14 cellular contexts compared by ENCODE assay signal in the genomic region with DNA sequence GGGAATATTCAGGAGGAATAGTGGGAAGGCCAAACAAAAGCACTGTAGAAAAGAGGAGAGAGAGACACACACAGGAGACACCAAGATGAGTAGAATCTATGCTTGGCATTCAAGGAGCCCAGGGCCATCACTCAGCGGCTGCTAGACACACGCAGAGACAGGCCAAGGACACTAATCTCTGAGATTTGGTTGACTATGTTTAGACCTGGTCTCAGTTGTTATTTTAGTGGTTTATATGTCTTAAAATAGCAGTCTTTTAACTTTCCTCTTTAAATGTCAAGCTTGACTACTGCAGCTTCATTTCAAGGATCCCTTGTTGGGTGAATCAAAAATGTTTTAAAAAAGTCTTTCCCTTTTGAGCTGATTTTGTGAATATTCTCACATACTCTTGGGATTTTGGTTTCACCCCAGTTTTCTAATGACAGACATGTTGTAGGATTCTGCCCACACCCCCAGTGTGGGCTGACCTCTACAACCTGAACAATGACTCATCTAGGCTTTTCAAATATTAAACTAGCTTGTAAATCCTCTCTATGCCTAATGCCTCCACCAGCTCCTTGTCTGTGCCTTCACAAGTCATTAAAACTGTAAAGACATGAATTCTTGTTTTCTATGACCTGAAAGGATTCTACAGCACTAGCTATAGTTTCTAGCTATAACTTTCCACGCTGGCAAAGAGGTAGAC.
A peak's percentile ranks its signal among the peaks of the same experiment; 100 is the strongest.
DNase-seq lines count a peak whose midpoint lies in the region; ATAC-seq and TF ChIP-seq lines count a peak whose summit lies in the region.
"Had no signal": no experiment of that assay in that cellular context is flagged by ENCODE, and none has a peak within 500 bp of the region (broad histone marks: within the 10 kb centered on the region; RNA-seq: fewer than 3 reads in every experiment).

No MANE protein-coding gene starts in this region.

- POLR2A ChIA-PET in HEK293 (lab: Yijun Ruan, JAX) = no interaction called here

- in situ Hi-C loops in gastrocnemius medialis (cut with MboI; ENCODE audit: low sequenced_read_pairs in 4 of 4) = no loop called here

- H3K27ac ChIP-seq in HEK293 (ENCODE audit: extremely low read depth, low read depth, low read length) = peak overlapping the region; percentile 24; the same call in 1 of the 2 replicates
- H3K27ac ChIP-seq in RWPE2 (ENCODE audit: poor library complexity, severe bottlenecking) = peak overlapping the region; percentile 11
- peak overlapping the region in 10 of 12 donors; percentile 11 to 89 (median 46) for H3K27ac ChIP-seq in heart left ventricle
- peak overlapping the region; percentile 3 to 65 (median 60) for H3K27ac ChIP-seq in gastrocnemius medialis
- H3K27ac ChIP-seq: left lung had no signal

- H3K36me3 ChIP-seq in HEK293 (ENCODE audit: control insufficient read depth in 2 of 2, insufficient read depth in 1 of 2, low read length in 2 of 2) = no peaks in the 10 kb centered on the region
- no peaks in the 10 kb centered on the region for H3K36me3 ChIP-seq in RWPE2 (ENCODE audit: low read depth)
- H3K36me3 ChIP-seq in heart left ventricle = no peaks in the 10 kb centered on the region
- H3K36me3 ChIP-seq in gastrocnemius medialis = no peaks in the 10 kb centered on the region
- H3K36me3 ChIP-seq: left lung had no signal

- no peak for TF ChIP-seq CTCF in HEK293 (tag by site-specific recombination; IDR thresholded peaks at IDR 0.05)
- no peak for TF ChIP-seq CTCF in RWPE2 (IDR thresholded peaks at IDR 0.05; ENCODE audit: poor library complexity, severe bottlenecking)
- no peak for TF ChIP-seq CTCF in heart left ventricle (IDR thresholded peaks at IDR 0.05)
- no peak for TF ChIP-seq CTCF in gastrocnemius medialis (IDR thresholded peaks at IDR 0.05 in 4 of 5, conservative IDR thresholded peaks at IDR 0.05 in 1 of 5)

- peak; percentile 75 for ATAC-seq in RWPE2 (ENCODE audit: low read depth)
- peak; percentile 87 to 95 (median 90) for ATAC-seq in heart left ventricle
- peak; percentile 57 to 64 for ATAC-seq in gastrocnemius medialis
- no peak for ATAC-seq in HG02623 (IDR thresholded peaks at IDR 0.05; ENCODE audit: unreplicated experiment)
- ATAC-seq: left lung had no signal

- peaks cover 18% of the 10 kb centered on the region for H3K4me1 ChIP-seq in HEK293 (ENCODE audit: control insufficient read depth, insufficient read depth, low read length)
- H3K4me1 ChIP-seq in RWPE2 (ENCODE audit: insufficient read depth, poor library complexity, severe bottlenecking) = peaks cover 29% of the 10 kb centered on the region
- peaks cover 0 to 15% (median 1%) of the 10 kb centered on the region in 12 donors for H3K4me1 ChIP-seq in heart left ventricle
- peaks cover 7 to 13% of the 10 kb centered on the region in 2 donors for H3K4me1 ChIP-seq in gastrocnemius medialis
- H3K4me1 ChIP-seq: left lung had no signal

- H3K27me3 ChIP-seq in RWPE2 (ENCODE audit: insufficient read depth, poor library complexity, severe bottlenecking) = no peaks in the 10 kb centered on the region
- H3K27me3 ChIP-seq in heart left ventricle = no peaks in the 10 kb centered on the region
- no peaks in the 10 kb centered on the region for H3K27me3 ChIP-seq in gastrocnemius medialis
- H3K27me3 ChIP-seq: left lung had no signal

- TF ChIP-seq POLR2A in heart left ventricle (IDR thresholded peaks at IDR 0.05) (no peak), gastrocnemius medialis (IDR thresholded peaks at IDR 0.05) (no peak)

- H3K9me3 ChIP-seq in HEK293 (ENCODE audit: control insufficient read depth, insufficient read depth, low read depth, low read length) (no peaks in the 10 kb centered on the region), RWPE2 (ENCODE audit: severe bottlenecking) (no peaks in the 10 kb centered on the region), heart left ventricle (peaks cover 0 to 27% (median 2%) of the 10 kb centered on the region in 12 donors), gastrocnemius medialis (no peaks in the 10 kb centered on the region)

- no peak overlapping the region for H3K4me3 ChIP-seq in HEK293 (ENCODE audit: low read depth, low read length)
- H3K4me3 ChIP-seq in RWPE2 (ENCODE audit: severe bottlenecking) = no peak overlapping the region
- no peak overlapping the region for H3K4me3 ChIP-seq in heart left ventricle
- no peak overlapping the region for H3K4me3 ChIP-seq in gastrocnemius medialis
- H3K4me3 ChIP-seq: left lung had no signal

- DNase-seq in RWPE2 (ENCODE audit: low spot score) (no peak), heart left ventricle (peak in 1 of 5 donors; percentile 33), gastrocnemius medialis (no peak), NK-92 (lab: John Stamatoyannopoulos, UW; ENCODE audit: unreplicated experiment) (no peak), GM03348 (ENCODE audit: low spot score) (no peak), activated gamma-delta T cell treated with Interleukin-2 at 50 U/mL for 16 hours (no peak)
- DNase-seq: activated CD4-positive, alpha-beta T cell treated with anti-CD3 and anti-CD28 coated beads, Interleukin-2, amount 50 U/mL, for 1 hour; CD8-positive, alpha-beta memory T cell; GF-D8; left lung; NCI-H146; NCI-H510A had no signal

- CTCF ChIA-PET in HEK293 (lab: Yijun Ruan, JAX) = interaction anchor here (0.6 to 1.1 kb wide), 4 partner anchors 22 to 243 kb away, joined by 3 to 4 read pairs (median 3); no protein-coding TSS in a partner anchor

- 52 to 60% (median 58%) methylated on average over 3 of the region's 3 CpGs for whole genome bisulfite sequencing in heart left ventricle, 4 donors

- intact Hi-C loops in heart left ventricle (cut with DNase I) = no loop called here
- intact Hi-C loops in gastrocnemius medialis (cut with DNase I; ENCODE audit: low total_unique reads) = no loop called here

TF ChIP-seq in HEK293, 187 proteins besides CTCF, POLR2A, EP300 and RAD21:
- TF ChIP-seq ZBTB11 (tag by site-specific recombination; conservative IDR thresholded peaks at IDR 0.05; ENCODE audit: low read depth) (no peak), ZNF202 (tag by site-specific recombination; IDR thresholded peaks at IDR 0.05; ENCODE audit: borderline replicate concordance) (no peak), ZFHX2 (tag by site-specific recombination; conservative IDR thresholded peaks at IDR 0.05) (peak; percentile 65), EGR2 (tag by site-specific recombination; IDR thresholded peaks at IDR 0.05; ENCODE audit: low read depth) (peak; percentile 44), KLF7 (tag by site-specific recombination; IDR thresholded peaks at IDR 0.05; ENCODE audit: borderline replicate concordance) (no peak), TRIM28 (IDR thresholded peaks at IDR 0.05; ENCODE audit: borderline replicate concordance, low read length) (no peak)
